Comparison of ENCODE assay signal across 10 cellular contexts in genomic region chr6:84762220-84762940, GRCh38. TPM values are rescaled to one million over a fixed set of nuclear protein-coding genes. Genes with fewer than 3 reads are reported as not detected.
A peak's percentile ranks its signal among the peaks of the same experiment; 100 is the strongest.
DNase-seq lines count a peak whose midpoint lies in the region; TF ChIP-seq lines count a peak whose summit lies in the region.
"Had no signal": no experiment of that assay in that cellular context is flagged by ENCODE, and none has a peak within 500 bp of the region (broad histone marks: within the 10 kb centered on the region; RNA-seq: fewer than 3 reads in every experiment).

No MANE protein-coding gene starts in this region.

- peak overlapping the region; percentile 61 for H3K4me3 ChIP-seq in AG09309 (ENCODE audit: control insufficient read depth, low read depth, low read length)
- H3K4me3 ChIP-seq in endodermal cell (ENCODE audit: low read length) = no peak overlapping the region
- no peak overlapping the region for H3K4me3 ChIP-seq in colonic mucosa

- intact Hi-C loops in colonic mucosa (cut with DNase I) = no loop called here

- TF ChIP-seq CTCF in AG09309 (IDR thresholded peaks at IDR 0.05; ENCODE audit: control insufficient read depth, insufficient read depth, low read depth, low read length, missing control alignments) (peak; percentile 34), endodermal cell (conservative IDR thresholded peaks at IDR 0.05) (peak; percentile 75), mesothelial cell of epicardium (IDR thresholded peaks at IDR 0.05; ENCODE audit: unreplicated experiment) (no peak), colonic mucosa (IDR thresholded peaks at IDR 0.05) (no peak)

- peaks cover 10% of the 10 kb centered on the region for H3K4me1 Mint-ChIP-seq in endodermal cell
- peaks cover 14% of the 10 kb centered on the region for H3K4me1 Mint-ChIP-seq in mesothelial cell of epicardium

- H3K27ac ChIP-seq in endodermal cell (ENCODE audit: low read depth, low read length) (no peak overlapping the region), colonic mucosa (no peak overlapping the region)

- H3K9me3 Mint-ChIP-seq in endodermal cell = peaks cover 1% of the 10 kb centered on the region
- H3K9me3 Mint-ChIP-seq in mesothelial cell of epicardium = no peaks in the 10 kb centered on the region

- H3K27me3 Mint-ChIP-seq in endodermal cell (ENCODE audit: insufficient read depth) = peaks cover 87% of the 10 kb centered on the region
- peaks cover 84% of the 10 kb centered on the region for H3K27me3 Mint-ChIP-seq in mesothelial cell of epicardium (ENCODE audit: low read depth)

- H3K9ac ChIP-seq in endodermal cell (ENCODE audit: extremely low read depth, low read length, poor library complexity, severe bottlenecking) = no peak overlapping the region
- peak overlapping the region in 1 of 2 donors; percentile 24 for H3K9ac ChIP-seq in colonic mucosa (ENCODE audit: low read depth in 2 of 2, low read length in 2 of 2)

- peak overlapping the region; percentile 66 for H3K4me3 Mint-ChIP-seq in endodermal cell
- peak overlapping the region; percentile 82 for H3K4me3 Mint-ChIP-seq in mesothelial cell of epicardium

- DNase-seq in AG09309 (ENCODE audit: low read depth) (no peak), NCI-H1092 treated with DMSO at 0.1 percent for 48 hours (lab: John Stamatoyannopoulos, UW) (peak; percentile 67), endodermal cell (no peak), mesothelial cell of epicardium (ENCODE audit: low spot score in 2 of 2, unreplicated experiment in 2 of 2) (peak in 1 of 2 experiments; percentile 51), DMS 273 (lab: John Stamatoyannopoulos, UW; ENCODE audit: unreplicated experiment) (no peak), colonic mucosa (no peak), H4 (ENCODE audit: low spot score) (no peak)
- DNase-seq in stimulated activated CD4-positive, alpha-beta T cell treated with anti-CD3 and anti-CD28 coated beads, Interleukin-4, amount 100 ng/mL, for 1 hour = no peak
- DNase-seq: NCI-H526 treated with DMSO at 0.1 percent for 48 hours had no signal

- 15% methylated on average over 10 to 36 of the region's 36 CpGs for WGBS in endodermal cell (ENCODE audit: insufficient coverage in 1 of 2, insufficient read length in 1 of 2), 2 experiments

- H3K4me1 ChIP-seq in endodermal cell (ENCODE audit: control insufficient read depth, insufficient read depth, low read length) (peaks cover 7% of the 10 kb centered on the region), colonic mucosa (peaks cover 3% of the 10 kb centered on the region)

- H3K36me3 Mint-ChIP-seq in endodermal cell (ENCODE audit: low read depth) (no peaks in the 10 kb centered on the region), mesothelial cell of epicardium (no peaks in the 10 kb centered on the region)

- H3K36me3 ChIP-seq in endodermal cell (ENCODE audit: control insufficient read depth, insufficient read depth, low read length) (no peaks in the 10 kb centered on the region), colonic mucosa (no peaks in the 10 kb centered on the region)

- H3K27ac Mint-ChIP-seq in endodermal cell (no peak overlapping the region), mesothelial cell of epicardium (no peak overlapping the region)
- H3K27ac Mint-ChIP-seq: activated T-helper 2 cell treated with anti-CD3 and anti-CD28 coated beads, Interferon-gamma antibody, Interleukin-2, Interleukin-4, amounts not matched to agents 10 μg/mL and 5 μg/mL and 100 μg/mL, durations not matched to agents 14 hours and 24 hours and 36 hours had no signal

- H3K27me3 ChIP-seq in endodermal cell (ENCODE audit: control insufficient read depth, insufficient read depth, low read length, poor library complexity, severe bottlenecking) = peaks cover 83% of the 10 kb centered on the region
- H3K27me3 ChIP-seq in colonic mucosa = peaks cover 53% of the 10 kb centered on the region

- no peaks in the 10 kb centered on the region for H3K9me3 ChIP-seq in endodermal cell (ENCODE audit: control insufficient read depth, low read length)
- H3K9me3 ChIP-seq in colonic mucosa = no peaks in the 10 kb centered on the region

RNA-seq across cellular contexts. Expression of gene TBX18, which starts 2.0 kb away (rescaled TPM):
- 1 to 10 TPM; 1.3 to 2.3 TPM for total RNA-seq in endodermal cell
- 0.36 TPM for polyA plus RNA-seq in endodermal cell (2013, experiment 1 of 2)
- polyA plus RNA-seq in endodermal cell (2013, experiment 2 of 2) = 0.29 TPM
- total RNA-seq in mesothelial cell of epicardium = 10.1 to 13.2 TPM (median 12.8 TPM) in 3 replicates
- total RNA-seq in colonic mucosa = under 1 TPM; 0.25 to 0.35 TPM
- 0.47 and 0.48 TPM in 2 replicates for total RNA-seq in H4 (2014; rRNA removed; shearing (Covaris generic))
- total RNA-seq: activated T-helper 2 cell treated with anti-CD3 and anti-CD28 coated beads, Interferon-gamma antibody, Interleukin-2, Interleukin-4, amounts not matched to agents 10 μg/mL and 5 μg/mL and 100 μg/mL, durations not matched to agents 14 hours and 24 hours and 36 hours had no signal

Comparison
In these comparisons a context has a peak if more than half of its experiments do, and no peak if none do; other contexts are left out.
1. CTCF ChIP-seq: peak in AG09309 (single experiment) and endodermal cell (single experiment); none in mesothelial cell of epicardium (single experiment) and colonic mucosa (single experiment).